ENCODE assay signal across 1 cellular context in the genomic region with DNA sequence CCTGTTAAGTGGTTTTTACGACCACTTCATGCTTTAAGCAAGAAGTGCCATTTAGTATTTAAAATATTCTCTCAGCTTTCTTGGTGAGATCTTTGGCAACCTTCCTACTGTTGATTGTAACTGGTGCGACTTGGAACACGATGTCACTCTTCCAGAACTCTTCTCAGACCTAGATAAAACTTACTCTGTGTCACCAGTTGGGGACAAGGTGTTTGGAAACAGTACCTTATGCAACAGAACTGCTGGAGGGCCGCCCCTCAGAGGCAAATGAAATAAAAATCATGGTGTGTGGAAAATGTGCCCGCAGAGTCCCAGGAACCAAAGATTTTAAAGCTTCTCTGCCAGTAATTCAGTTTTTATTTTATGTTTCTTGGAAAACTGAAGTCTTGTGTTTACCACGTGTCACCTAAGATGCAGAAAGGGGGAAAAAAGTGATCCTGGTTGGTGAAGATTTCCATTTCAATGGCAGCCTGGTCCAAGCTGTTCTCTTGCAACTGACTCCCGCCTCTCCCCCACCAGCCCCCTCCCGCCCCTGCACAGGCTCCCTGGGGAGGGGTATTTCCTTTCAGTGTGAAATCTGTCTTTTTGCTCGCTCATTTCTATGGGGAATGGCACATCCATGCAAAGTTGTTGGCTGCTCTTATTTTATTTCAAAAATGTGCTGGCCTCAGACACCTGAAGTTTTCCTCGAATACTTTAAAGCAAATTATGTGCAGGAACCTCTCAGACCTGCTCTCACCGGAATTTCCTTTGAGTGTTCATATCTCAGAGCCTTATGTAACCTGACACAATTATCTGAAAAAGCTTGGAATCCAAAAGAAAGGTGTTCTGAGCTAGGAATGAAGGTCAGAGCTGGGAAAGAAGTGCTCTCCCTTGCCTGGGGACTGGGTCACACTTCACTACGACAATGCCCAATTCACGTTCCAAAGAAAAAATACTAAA.
TF ChIP-seq lines count a peak whose summit lies in the region.

No MANE protein-coding gene starts in this region.

TF ChIP-seq in GM23338, 12 proteins besides CTCF, POLR2A, EP300 and RAD21:
- TF ChIP-seq STAT1 (IDR thresholded peaks at IDR 0.05; ENCODE audit: unreplicated experiment), result no peak
- no peak for TF ChIP-seq POLR2AphosphoS5 (IDR thresholded peaks at IDR 0.05; ENCODE audit: low read depth)
- no peak for TF ChIP-seq ETS1 (IDR thresholded peaks at IDR 0.05)
- TF ChIP-seq NANOG (IDR thresholded peaks at IDR 0.05; ENCODE audit: borderline replicate concordance), result no peak
- no peak for TF ChIP-seq ZNF114 (CRISPR knock-in tag; IDR thresholded peaks at IDR 0.05)
- TF ChIP-seq, protein P1, sequence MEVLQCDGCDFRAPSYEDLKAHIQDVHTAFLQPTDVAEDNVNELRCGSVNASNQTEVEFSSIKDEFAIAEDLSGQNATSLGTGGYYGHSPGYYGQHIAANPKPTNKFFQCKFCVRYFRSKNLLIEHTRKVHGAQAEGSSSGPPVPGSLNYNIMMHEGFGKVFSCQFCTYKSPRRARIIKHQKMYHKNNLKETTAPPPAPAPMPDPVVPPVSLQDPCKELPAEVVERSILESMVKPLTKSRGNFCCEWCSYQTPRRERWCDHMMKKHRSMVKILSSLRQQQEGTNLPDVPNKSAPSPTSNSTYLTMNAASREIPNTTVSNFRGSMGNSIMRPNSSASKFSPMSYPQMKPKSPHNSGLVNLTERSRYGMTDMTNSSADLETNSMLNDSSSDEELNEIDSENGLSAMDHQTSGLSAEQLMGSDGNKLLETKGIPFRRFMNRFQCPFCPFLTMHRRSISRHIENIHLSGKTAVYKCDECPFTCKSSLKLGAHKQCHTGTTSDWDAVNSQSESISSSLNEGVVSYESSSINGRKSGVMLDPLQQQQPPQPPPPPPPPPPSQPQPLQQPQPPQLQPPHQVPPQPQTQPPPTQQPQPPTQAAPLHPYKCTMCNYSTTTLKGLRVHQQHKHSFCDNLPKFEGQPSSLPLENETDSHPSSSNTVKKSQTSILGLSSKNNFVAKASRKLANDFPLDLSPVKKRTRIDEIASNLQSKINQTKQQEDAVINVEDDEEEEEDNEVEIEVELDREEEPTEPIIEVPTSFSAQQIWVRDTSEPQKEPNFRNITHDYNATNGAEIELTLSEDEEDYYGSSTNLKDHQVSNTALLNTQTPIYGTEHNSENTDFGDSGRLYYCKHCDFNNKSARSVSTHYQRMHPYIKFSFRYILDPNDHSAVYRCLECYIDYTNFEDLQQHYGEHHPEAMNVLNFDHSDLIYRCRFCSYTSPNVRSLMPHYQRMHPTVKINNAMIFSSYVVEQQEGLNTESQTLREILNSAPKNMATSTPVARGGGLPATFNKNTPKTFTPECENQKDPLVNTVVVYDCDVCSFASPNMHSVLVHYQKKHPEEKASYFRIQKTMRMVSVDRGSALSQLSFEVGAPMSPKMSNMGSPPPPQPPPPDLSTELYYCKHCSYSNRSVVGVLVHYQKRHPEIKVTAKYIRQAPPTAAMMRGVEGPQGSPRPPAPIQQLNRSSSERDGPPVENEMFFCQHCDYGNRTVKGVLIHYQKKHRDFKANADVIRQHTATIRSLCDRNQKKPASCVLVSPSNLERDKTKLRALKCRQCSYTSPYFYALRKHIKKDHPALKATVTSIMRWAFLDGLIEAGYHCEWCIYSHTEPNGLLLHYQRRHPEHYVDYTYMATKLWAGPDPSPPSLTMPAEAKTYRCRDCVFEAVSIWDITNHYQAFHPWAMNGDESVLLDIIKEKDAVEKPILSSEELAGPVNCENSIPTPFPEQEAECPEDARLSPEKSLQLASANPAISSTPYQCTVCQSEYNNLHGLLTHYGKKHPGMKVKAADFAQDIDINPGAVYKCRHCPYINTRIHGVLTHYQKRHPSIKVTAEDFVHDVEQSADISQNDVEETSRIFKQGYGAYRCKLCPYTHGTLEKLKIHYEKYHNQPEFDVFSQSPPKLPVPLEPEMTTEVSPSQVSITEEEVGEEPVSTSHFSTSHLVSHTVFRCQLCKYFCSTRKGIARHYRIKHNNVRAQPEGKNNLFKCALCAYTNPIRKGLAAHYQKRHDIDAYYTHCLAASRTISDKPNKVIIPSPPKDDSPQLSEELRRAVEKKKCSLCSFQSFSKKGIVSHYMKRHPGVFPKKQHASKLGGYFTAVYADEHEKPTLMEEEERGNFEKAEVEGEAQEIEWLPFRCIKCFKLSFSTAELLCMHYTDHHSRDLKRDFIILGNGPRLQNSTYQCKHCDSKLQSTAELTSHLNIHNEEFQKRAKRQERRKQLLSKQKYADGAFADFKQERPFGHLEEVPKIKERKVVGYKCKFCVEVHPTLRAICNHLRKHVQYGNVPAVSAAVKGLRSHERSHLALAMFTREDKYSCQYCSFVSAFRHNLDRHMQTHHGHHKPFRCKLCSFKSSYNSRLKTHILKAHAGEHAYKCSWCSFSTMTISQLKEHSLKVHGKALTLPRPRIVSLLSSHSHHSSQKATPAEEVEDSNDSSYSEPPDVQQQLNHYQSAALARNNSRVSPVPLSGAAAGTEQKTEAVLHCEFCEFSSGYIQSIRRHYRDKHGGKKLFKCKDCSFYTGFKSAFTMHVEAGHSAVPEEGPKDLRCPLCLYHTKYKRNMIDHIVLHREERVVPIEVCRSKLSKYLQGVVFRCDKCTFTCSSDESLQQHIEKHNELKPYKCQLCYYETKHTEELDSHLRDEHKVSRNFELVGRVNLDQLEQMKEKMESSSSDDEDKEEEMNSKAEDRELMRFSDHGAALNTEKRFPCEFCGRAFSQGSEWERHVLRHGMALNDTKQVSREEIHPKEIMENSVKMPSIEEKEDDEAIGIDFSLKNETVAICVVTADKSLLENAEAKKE (CRISPR knock-in tag; IDR thresholded peaks at IDR 0.05), result no peak
- TF ChIP-seq ZNF331 (CRISPR knock-in tag; IDR thresholded peaks at IDR 0.05; ENCODE audit: low read depth), result no peak
- no peak for TF ChIP-seq REST (IDR thresholded peaks at IDR 0.05; ENCODE audit: unreplicated experiment)
- no peak for TF ChIP-seq EZH2 (IDR thresholded peaks at IDR 0.05; ENCODE audit: low read depth, unreplicated experiment)
- TF ChIP-seq JUNB (IDR thresholded peaks at IDR 0.05; ENCODE audit: unreplicated experiment), result no peak
- TF ChIP-seq EZH2phosphoT487 (IDR thresholded peaks at IDR 0.05; ENCODE audit: unreplicated experiment), result no peak
- no peak for TF ChIP-seq CREB1 (CRISPR knock-in tag; IDR thresholded peaks at IDR 0.05; ENCODE audit: low read depth)
TF ChIP-seq in GM23338: peak in this region for 0.
